Comparison of ENCODE assay signal across 16 cellular contexts in genomic region chr9:124045830-124046177, GRCh38. TPM values are rescaled to one million over a fixed set of nuclear protein-coding genes. Genes with fewer than 3 reads are reported as not detected.
DNase-seq lines count a peak whose midpoint lies in the region; ATAC-seq and TF ChIP-seq lines count a peak whose summit lies in the region.
"Had no signal": no experiment of that assay in that cellular context is flagged by ENCODE, and none has a peak within 500 bp of the region (broad histone marks: within the 10 kb centered on the region; RNA-seq: fewer than 3 reads in every experiment).

No MANE protein-coding gene starts in this region.

- no peak overlapping the region for H3K4ac ChIP-seq in mesendoderm (ENCODE audit: low read depth, low read length)

- H3K4me2 ChIP-seq in mesendoderm (ENCODE audit: low read length) = peak overlapping the region; percentile 46

- no peak overlapping the region for H3K27ac Mint-ChIP-seq in MCF 10A (ENCODE audit: low read depth, unreplicated experiment)
- H3K27ac Mint-ChIP-seq: activated CD4-positive, alpha-beta T cell treated with anti-CD3 and anti-CD28 coated beads, Interleukin-2, amount 10 ng/mL, durations not matched to agents 24 days and 14 days; T-helper 1 cell treated with Interleukin-12 subunit alpha and Interleukin-12 subunit beta and Interleukin-4 antibody, amounts not matched to agents 30 μg/mL and 1 μg/mL, for 36 hours had no signal

- H3K4me3 ChIP-seq in breast epithelium (peak overlapping the region; percentile 41 to 74 (median 49)), esophagus squamous epithelium (peak overlapping the region; percentile 16 to 71 (median 38)), mesendoderm (ENCODE audit: low read length) (no peak overlapping the region), aorta (ENCODE audit: low read length in 2 of 2) (no peak overlapping the region)

- H2BK120ac ChIP-seq in mesendoderm (ENCODE audit: low read depth, low read length) = no peak overlapping the region

- peaks cover 7% of the 10 kb centered on the region for H3K4me1 Mint-ChIP-seq in MCF 10A (ENCODE audit: insufficient read depth, unreplicated experiment)
- H3K4me1 Mint-ChIP-seq: activated CD4-positive, alpha-beta T cell treated with anti-CD3 and anti-CD28 coated beads, Interleukin-2, amount 10 ng/mL, durations not matched to agents 24 days and 14 days had no signal

- no peaks in the 10 kb centered on the region for H3K36me3 Mint-ChIP-seq in MCF 10A (ENCODE audit: insufficient read depth, unreplicated experiment)

- no peak overlapping the region for H4K5ac ChIP-seq in mesendoderm (ENCODE audit: low read length)

- H3K27me3 ChIP-seq in breast epithelium = peaks cover 0 to 13% of the 10 kb centered on the region in 2 donors
- peaks cover 0 to 67% (median 4%) of the 10 kb centered on the region in 4 donors for H3K27me3 ChIP-seq in esophagus squamous epithelium
- peaks cover 3% of the 10 kb centered on the region for H3K27me3 ChIP-seq in mesendoderm (ENCODE audit: insufficient read depth, low read length, poor library complexity)
- no peaks in the 10 kb centered on the region for H3K27me3 ChIP-seq in aorta (ENCODE audit: control insufficient read depth in 1 of 2, insufficient read depth in 2 of 2, low read length in 1 of 2)

- H3K27me3 Mint-ChIP-seq in MCF 10A (ENCODE audit: insufficient read depth, unreplicated experiment) = peaks cover 10% of the 10 kb centered on the region

- no peak for DNase-seq in breast epithelium (ENCODE audit: low spot score in 2 of 2)
- DNase-seq in MCF 10A (ENCODE audit: unreplicated experiment) = no peak
- DNase-seq in esophagus squamous epithelium (lab: John Stamatoyannopoulos, UW) = no peak
- no peak for DNase-seq in mesendoderm
- DNase-seq in aorta = no peak
- DNase-seq in NCI-H446 (lab: John Stamatoyannopoulos, UW) = no peak
- no peak for DNase-seq in GM13976 (ENCODE audit: low spot score)
- DNase-seq: 8988T; activated CD4-positive, alpha-beta T cell treated with anti-CD3 and anti-CD28 coated beads, Interleukin-2, amount 10 ng/mL, durations not matched to agents 24 days and 14 days; activated naive CD4-positive, alpha-beta T cell treated with Interleukin-2 at 50 U/mL for 16 hours; KG1; stimulated activated CD4-positive, alpha-beta T cell treated with anti-CD3 and anti-CD28 coated beads, Interleukin-4, amount 100 ng/mL, for 4 hours had no signal

- H3K79me1 ChIP-seq in mesendoderm (ENCODE audit: low read length) = no peaks in the 10 kb centered on the region

- peak overlapping the region; percentile 28 for H4K8ac ChIP-seq in mesendoderm (ENCODE audit: low read depth, low read length)

- H3K23ac ChIP-seq in mesendoderm (ENCODE audit: low read length) = no peak overlapping the region

- no peaks in the 10 kb centered on the region for H3K9me3 Mint-ChIP-seq in MCF 10A (ENCODE audit: unreplicated experiment)
- H3K9me3 Mint-ChIP-seq: activated CD4-positive, alpha-beta T cell treated with anti-CD3 and anti-CD28 coated beads, Interleukin-2, amount 10 ng/mL, durations not matched to agents 24 days and 14 days; T-helper 1 cell treated with Interleukin-12 subunit alpha and Interleukin-12 subunit beta and Interleukin-4 antibody, amounts not matched to agents 30 μg/mL and 1 μg/mL, for 36 hours had no signal

- TF ChIP-seq POLR2A in breast epithelium (IDR thresholded peaks at IDR 0.05) (no peak), esophagus squamous epithelium (IDR thresholded peaks at IDR 0.05) (no peak)

- H3K27ac ChIP-seq in breast epithelium = peak overlapping the region; percentile 25 to 53
- H3K27ac ChIP-seq in esophagus squamous epithelium = no peak overlapping the region
- no peak overlapping the region for H3K27ac ChIP-seq in mesendoderm (ENCODE audit: low read depth, low read length)
- H3K27ac ChIP-seq in aorta (ENCODE audit: low read depth in 1 of 2, low read length in 2 of 2) = no peak overlapping the region
- H3K27ac ChIP-seq: pancreas had no signal

- CTCF ChIA-PET in MCF 10A (lab: Yijun Ruan, JAX) = no interaction called here

- no peaks in the 10 kb centered on the region for H3K79me2 ChIP-seq in mesendoderm (ENCODE audit: control insufficient read depth, insufficient read depth, low read length)

- ATAC-seq in aorta (ENCODE audit: low FRiP score) = peak; percentile 17
- no peak for ATAC-seq in HG03097 (IDR thresholded peaks at IDR 0.05; ENCODE audit: low FRiP score, unreplicated experiment)

- peak overlapping the region; percentile 69 for H3K18ac ChIP-seq in mesendoderm (ENCODE audit: low read length)

- intact Hi-C loops in breast epithelium (cut with DNase I; ENCODE audit: low total_unique reads) = no loop called here
- intact Hi-C loops in MCF 10A (cut with micrococcal nuclease) = no loop called here
- intact Hi-C loops in esophagus squamous epithelium (cut with DNase I) = no loop called here
- intact Hi-C loops in aorta (cut with DNase I) = no loop called here

- POLR2A ChIA-PET in MCF 10A (lab: Yijun Ruan, JAX) = interaction anchor here (0.8 kb wide), 1 partner anchor 831 kb away, joined by 4 read pairs; no protein-coding TSS in a partner anchor

- no peak overlapping the region for H2BK5ac ChIP-seq in mesendoderm (ENCODE audit: low read length)

- H3K9me3 ChIP-seq in breast epithelium (no peaks in the 10 kb centered on the region), esophagus squamous epithelium (no peaks in the 10 kb centered on the region), aorta (ENCODE audit: control insufficient read depth, low read length) (no peaks in the 10 kb centered on the region)
- H3K9me3 ChIP-seq: pancreas had no signal

- no peak overlapping the region for H2BK15ac ChIP-seq in mesendoderm (replicated peaks; ENCODE audit: low read depth)

- H3K56ac ChIP-seq in mesendoderm (ENCODE audit: low read length) = no peak overlapping the region

- no peak for TF ChIP-seq CTCF in breast epithelium (IDR thresholded peaks at IDR 0.05)
- TF ChIP-seq CTCF in MCF 10A (IDR thresholded peaks at IDR 0.05; ENCODE audit: unreplicated experiment) = no peak
- TF ChIP-seq CTCF in esophagus squamous epithelium (IDR thresholded peaks at IDR 0.05) = no peak
- TF ChIP-seq CTCF in GM13976 (IDR thresholded peaks at IDR 0.05; ENCODE audit: borderline replicate concordance, control extremely low read depth, extremely low read depth, insufficient read depth, missing control alignments) = no peak

- WGBS in esophagus squamous epithelium, 2 donors = 40 to 56% methylated on average over 3 to 6 of the region's 18 CpGs
- no CpG with 5 or more reads among the region's 18 CpGs for WGBS in mesendoderm (ENCODE audit: extremely low coverage, insufficient coverage, low lambda C conversion rate)
- 5 to 6% methylated on average over 11 to 18 of the region's 18 CpGs for WGBS in aorta, 2 donors

- H3K4me1 ChIP-seq in breast epithelium (peaks cover 8 to 17% of the 10 kb centered on the region in 2 donors), esophagus squamous epithelium (peaks cover 15 to 30% (median 22%) of the 10 kb centered on the region in 3 donors), mesendoderm (ENCODE audit: control insufficient read depth, low read depth, low read length) (no peaks in the 10 kb centered on the region), aorta (ENCODE audit: control insufficient read depth in 1 of 2, insufficient read depth in 2 of 2, low read length in 2 of 2) (no peaks in the 10 kb centered on the region)

- H3K9ac ChIP-seq in mesendoderm (ENCODE audit: low read length) = peak overlapping the region; percentile 1

- no peak overlapping the region for H3K4me3 Mint-ChIP-seq in MCF 10A (ENCODE audit: unreplicated experiment)
- H3K4me3 Mint-ChIP-seq: activated CD4-positive, alpha-beta T cell treated with anti-CD3 and anti-CD28 coated beads, Interleukin-2, amount 10 ng/mL, durations not matched to agents 24 days and 14 days; T-helper 1 cell treated with Interleukin-12 subunit alpha and Interleukin-12 subunit beta and Interleukin-4 antibody, amounts not matched to agents 30 μg/mL and 1 μg/mL, for 36 hours had no signal

- BruUV-seq in MCF 10A (replicated peaks; lab: Mats Ljungman, UMichigan) = no TSS peak

- no peak overlapping the region for H2AK5ac ChIP-seq in mesendoderm (ENCODE audit: low read length)

- H3K36me3 ChIP-seq in breast epithelium = no peaks in the 10 kb centered on the region
- no peaks in the 10 kb centered on the region for H3K36me3 ChIP-seq in esophagus squamous epithelium
- H3K36me3 ChIP-seq in mesendoderm (ENCODE audit: control insufficient read depth, insufficient read depth, low read length) = no peaks in the 10 kb centered on the region
- H3K36me3 ChIP-seq in aorta (ENCODE audit: control insufficient read depth in 1 of 2, insufficient read depth in 2 of 2, low read length in 1 of 2) = no peaks in the 10 kb centered on the region
- H3K36me3 ChIP-seq: pancreas had no signal

- in situ Hi-C loops in GM13976 (cut with MboI; ENCODE audit: low sequenced_read_pairs, unreplicated experiment) = no loop called here

RNA-seq across cellular contexts. Expression of gene LHX2, which starts 34.2 kb away (rescaled TPM):
- total RNA-seq in breast epithelium = not detected
- total RNA-seq in MCF 10A (2022) = 0.20 and 0.63 TPM in 2 replicates
- total RNA-seq in esophagus squamous epithelium = under 1 TPM in 1 of 4 donors, not detected in 3; 0.22 TPM
- polyA plus RNA-seq in mesendoderm (2013, experiment 1 of 2) = 0.52 TPM
- 0.49 TPM for polyA plus RNA-seq in mesendoderm (2013, experiment 2 of 2)
- under 1 TPM in 1 of 2 donors, not detected in 1; 0.26 TPM for total RNA-seq in aorta
- polyA plus RNA-seq in aorta = under 1 TPM in 1 of 2 donors, not detected in 1; 0.38 TPM
- total RNA-seq: activated CD4-positive, alpha-beta T cell treated with anti-CD3 and anti-CD28 coated beads, Interleukin-2, amount 10 ng/mL, durations not matched to agents 24 days and 14 days; lung microvascular endothelial cell; pancreas had no signal
- polyA plus RNA-seq: pancreas had no signal

Comparison
In these comparisons a context has a peak if more than half of its experiments do, and no peak if none do; other contexts are left out.
1. H3K27ac ChIP-seq: peak in breast epithelium (2 of 2); none in esophagus squamous epithelium (0 of 4), mesendoderm (single experiment) and aorta (0 of 2).
2. H3K4me3 ChIP-seq: peak in breast epithelium (3 of 3) and esophagus squamous epithelium (4 of 4); none in mesendoderm (single experiment) and aorta (0 of 2).